Comparison of ENCODE assay signal across 19 cellular contexts in genomic region chr13:28584873-28585317, GRCh38.
DNase-seq lines count a peak whose midpoint lies in the region; ATAC-seq and TF ChIP-seq lines count a peak whose summit lies in the region.
"Had no signal": no experiment of that assay in that cellular context is flagged by ENCODE, and none has a peak within 500 bp of the region (broad histone marks: within the 10 kb centered on the region; RNA-seq: fewer than 3 reads in every experiment).

No MANE protein-coding gene starts in this region.

- H3K27me3 Mint-ChIP-seq in Caco-2 (ENCODE audit: insufficient read depth, unreplicated experiment), result no peaks in the 10 kb centered on the region

- peaks cover 7% of the 10 kb centered on the region for H3K9me3 Mint-ChIP-seq in Caco-2 (ENCODE audit: unreplicated experiment)
- no peaks in the 10 kb centered on the region for H3K9me3 Mint-ChIP-seq in stimulated activated effector memory CD8-positive, alpha-beta T cell treated with anti-CD3 and anti-CD28 coated beads, Interleukin-12 subunit alpha, Interleukin-12 subunit beta, amount 100 ng/mL, for 72 hours
- H3K9me3 Mint-ChIP-seq: activated CD4-positive, alpha-beta memory T cell treated with anti-CD3 and anti-CD28 coated beads for 36 hours; activated T-helper 1 cell treated with anti-CD3 and anti-CD28 coated beads, Interleukin-12 subunit alpha, Interleukin-12 subunit beta, Interleukin-2, Interleukin-4 antibody, amounts not matched to agents 30 ng/mL and 10 ng/mL and 1 ng/mL, durations not matched to agents 14 hours and 24 hours and 36 hours; CD4-positive, alpha-beta T cell; natural killer cell treated with Interleukin-12 subunit alpha and Interleukin-12 subunit beta and Interleukin-15 and Interleukin-18, amount 100 ng/mL, for 72 hours; stimulated activated memory B cell treated with anti-CD40 and anti-IgM and Interleukin-4, amounts not matched to agents 10 μg/mL and 1 μg/mL and 100 μg/mL, for 72 hours had no signal

- H3K27me3 ChIP-seq in Caco-2 (replicated peaks; ENCODE audit: control insufficient read depth, insufficient read depth, low read length), result no peaks in the 10 kb centered on the region
- H3K27me3 ChIP-seq in SJCRH30, result no peaks in the 10 kb centered on the region
- no peaks in the 10 kb centered on the region for H3K27me3 ChIP-seq in osteoblast (ENCODE audit: insufficient read depth, low read length)

- H3K4me3 Mint-ChIP-seq in Caco-2 (ENCODE audit: unreplicated experiment), result peak overlapping the region; percentile 10
- no peak overlapping the region for H3K4me3 Mint-ChIP-seq in stimulated activated effector memory CD8-positive, alpha-beta T cell treated with anti-CD3 and anti-CD28 coated beads, Interleukin-12 subunit alpha, Interleukin-12 subunit beta, amount 100 ng/mL, for 72 hours
- H3K4me3 Mint-ChIP-seq: activated CD4-positive, alpha-beta memory T cell treated with anti-CD3 and anti-CD28 coated beads for 36 hours; activated T-helper 1 cell treated with anti-CD3 and anti-CD28 coated beads, Interleukin-12 subunit alpha, Interleukin-12 subunit beta, Interleukin-2, Interleukin-4 antibody, amounts not matched to agents 30 ng/mL and 10 ng/mL and 1 ng/mL, durations not matched to agents 14 hours and 24 hours and 36 hours; CD4-positive, alpha-beta T cell; natural killer cell treated with Interleukin-12 subunit alpha and Interleukin-12 subunit beta and Interleukin-15 and Interleukin-18, amount 100 ng/mL, for 72 hours; stimulated activated memory B cell treated with anti-CD40 and anti-IgM and Interleukin-4, amounts not matched to agents 10 μg/mL and 1 μg/mL and 100 μg/mL, for 72 hours had no signal

- no peaks in the 10 kb centered on the region for H4K20me1 ChIP-seq in osteoblast (ENCODE audit: insufficient read depth, low read length)

- TF ChIP-seq CTCF in Caco-2 (IDR thresholded peaks at IDR 0.05; ENCODE audit: insufficient read depth in 1 of 2, low read depth in 1 of 2, low read length in 1 of 2, severe bottlenecking in 1 of 2, unreplicated experiment in 1 of 2), result no peak
- TF ChIP-seq CTCF in epithelial cell of proximal tubule (conservative IDR thresholded peaks at IDR 0.05; ENCODE audit: low read depth, low read length), result no peak
- TF ChIP-seq CTCF in osteoblast (IDR thresholded peaks at IDR 0.05; ENCODE audit: extremely low read depth, low read depth, low read length), result no peak

- CTCF ChIA-PET in Caco-2 (lab: Charles Lee), result no interaction called here

- H3K27ac Mint-ChIP-seq in Caco-2 (ENCODE audit: unreplicated experiment), result peak overlapping the region; percentile 75
- no peak overlapping the region for H3K27ac Mint-ChIP-seq in stimulated activated effector memory CD8-positive, alpha-beta T cell treated with anti-CD3 and anti-CD28 coated beads, Interleukin-12 subunit alpha, Interleukin-12 subunit beta, amount 100 ng/mL, for 72 hours
- H3K27ac Mint-ChIP-seq: activated CD4-positive, alpha-beta memory T cell treated with anti-CD3 and anti-CD28 coated beads for 36 hours; activated T-helper 1 cell treated with anti-CD3 and anti-CD28 coated beads, Interleukin-12 subunit alpha, Interleukin-12 subunit beta, Interleukin-2, Interleukin-4 antibody, amounts not matched to agents 30 ng/mL and 10 ng/mL and 1 ng/mL, durations not matched to agents 14 hours and 24 hours and 36 hours; CD4-positive, alpha-beta T cell; stimulated activated memory B cell treated with anti-CD40 and anti-IgM and Interleukin-4, amounts not matched to agents 10 μg/mL and 1 μg/mL and 100 μg/mL, for 72 hours had no signal

- H3K4me3 ChIP-seq in Caco-2 (ENCODE audit: low read depth, low read length) (no peak overlapping the region), SJCRH30 (no peak overlapping the region), epithelial cell of proximal tubule (ENCODE audit: low read depth, low read length) (no peak overlapping the region), osteoblast (ENCODE audit: insufficient read depth, low read length) (peak overlapping the region; percentile 48)

- peak overlapping the region; percentile 68 for H3K27ac ChIP-seq in SJCRH30
- peak overlapping the region; percentile 72 for H3K27ac ChIP-seq in osteoblast (ENCODE audit: low read depth, low read length)

- POLR2A ChIA-PET in Caco-2 (lab: Charles Lee), result no interaction called here

- H2AFZ ChIP-seq in osteoblast (ENCODE audit: low read length), result peak overlapping the region; percentile 84

- no TSS peak for BruUV-seq in Caco-2 (replicated peaks; lab: Mats Ljungman, UMichigan)

- H3K4me1 ChIP-seq in Caco-2, result peaks cover 20% of the 10 kb centered on the region
- H3K4me1 ChIP-seq in SJCRH30, result peaks cover 13% of the 10 kb centered on the region
- peaks cover 13% of the 10 kb centered on the region for H3K4me1 ChIP-seq in osteoblast (ENCODE audit: insufficient read depth, low read length)

- intact Hi-C loops in Caco-2 (cut with micrococcal nuclease; ENCODE audit: unreplicated experiment), result loop anchor here (1.0 kb wide), 1 partner anchor 40 kb away; no protein-coding TSS in a partner anchor

- DNase-seq in Caco-2 (peak in 1 of 2 experiments; percentile 17), SJCRH30 (peak in 1 of 2 experiments; percentile 11), epithelial cell of proximal tubule (ENCODE audit: low read depth) (peak; percentile 52), osteoblast (ENCODE audit: insufficient read length, low spot score, missing footprints) (no peak), NCI-H345 (lab: John Stamatoyannopoulos, UW) (no peak)
- no peak for DNase-seq in stimulated activated effector memory CD8-positive, alpha-beta T cell treated with anti-CD3 and anti-CD28 coated beads, Interleukin-12 subunit alpha, Interleukin-12 subunit beta, amount 100 ng/mL, for 72 hours (ENCODE audit: low spot score in 2 of 2)
- DNase-seq in stimulated activated CD4-positive, alpha-beta T cell treated with anti-CD3 and anti-CD28 coated beads, Interleukin-4, amount 100 ng/mL, for 24 hours, result no peak
- DNase-seq: activated CD4-positive, alpha-beta memory T cell treated with anti-CD3 and anti-CD28 coated beads for 36 hours; aorta; CD4-positive, alpha-beta T cell; GF-D8; head of caudate nucleus; stimulated activated CD4-positive, alpha-beta T cell treated with anti-CD3 and anti-CD28 coated beads, Interleukin-4, amount 100 ng/mL, for 1 hour had no signal

- H3K36me3 Mint-ChIP-seq in Caco-2 (ENCODE audit: insufficient read depth, unreplicated experiment), result no peaks in the 10 kb centered on the region
- no peaks in the 10 kb centered on the region for H3K36me3 Mint-ChIP-seq in stimulated activated effector memory CD8-positive, alpha-beta T cell treated with anti-CD3 and anti-CD28 coated beads, Interleukin-12 subunit alpha, Interleukin-12 subunit beta, amount 100 ng/mL, for 72 hours
- H3K36me3 Mint-ChIP-seq: activated CD4-positive, alpha-beta memory T cell treated with anti-CD3 and anti-CD28 coated beads for 36 hours; natural killer cell treated with Interleukin-12 subunit alpha and Interleukin-12 subunit beta and Interleukin-15 and Interleukin-18, amount 100 ng/mL, for 72 hours; stimulated activated memory B cell treated with anti-CD40 and anti-IgM and Interleukin-4, amounts not matched to agents 10 μg/mL and 1 μg/mL and 100 μg/mL, for 72 hours had no signal

- H3K4me1 Mint-ChIP-seq in Caco-2 (ENCODE audit: low read depth, unreplicated experiment), result peaks cover 27% of the 10 kb centered on the region
- H3K4me1 Mint-ChIP-seq in stimulated activated effector memory CD8-positive, alpha-beta T cell treated with anti-CD3 and anti-CD28 coated beads, Interleukin-12 subunit alpha, Interleukin-12 subunit beta, amount 100 ng/mL, for 72 hours, result peaks cover 22% of the 10 kb centered on the region

- H3K36me3 ChIP-seq in Caco-2 (ENCODE audit: control insufficient read depth, insufficient read depth, low read length), result no peaks in the 10 kb centered on the region
- H3K36me3 ChIP-seq in SJCRH30, result no peaks in the 10 kb centered on the region
- no peaks in the 10 kb centered on the region for H3K36me3 ChIP-seq in osteoblast (ENCODE audit: insufficient read depth, low read length)

- no peaks in the 10 kb centered on the region for H3K9me3 ChIP-seq in Caco-2
- no peaks in the 10 kb centered on the region; the same call in 1 of the 2 replicates for H3K9me3 ChIP-seq in SJCRH30 (replicated peaks)
- no peaks in the 10 kb centered on the region for H3K9me3 ChIP-seq in osteoblast (ENCODE audit: low read depth, low read length)

- ATAC-seq in stimulated activated effector memory CD8-positive, alpha-beta T cell treated with anti-CD3 and anti-CD28 coated beads, Interleukin-12 subunit alpha, Interleukin-12 subunit beta, amount 100 ng/mL, for 72 hours, result no peak
- ATAC-seq in GM18498 (IDR thresholded peaks at IDR 0.05; ENCODE audit: unreplicated experiment), result no peak
- ATAC-seq: left lobe of liver; Right ventricle myocardium inferior; stimulated activated memory B cell treated with anti-CD40 and anti-IgM and Interleukin-4, amounts not matched to agents 10 μg/mL and 1 μg/mL and 100 μg/mL, for 72 hours had no signal

- H3K79me2 ChIP-seq in osteoblast (ENCODE audit: insufficient read depth, low read length), result no peaks in the 10 kb centered on the region

- peak overlapping the region; percentile 70 for H3K4me2 ChIP-seq in osteoblast (ENCODE audit: insufficient read depth, low read length)
